In genomic region chr16:67805718-67806427, GRCh38 we compare ENCODE assay signal across 1 cellular context.
TF ChIP-seq lines count a peak whose summit lies in the region.

No MANE protein-coding gene starts in this region.

TF ChIP-seq in HEK293, 187 proteins besides CTCF, POLR2A, EP300 and RAD21 (continued from another document):
- no peak for TF ChIP-seq MYNN (tag by site-specific recombination; IDR thresholded peaks at IDR 0.05; ENCODE audit: borderline replicate concordance)
- no peak for TF ChIP-seq ZNF645 (tag by site-specific recombination; IDR thresholded peaks at IDR 0.05)
